In genomic region chr10:110410329-110411046, GRCh38 we compare ENCODE assay signal across 8 cellular contexts.
DNase-seq lines count a peak whose midpoint lies in the region; FAIRE-seq and TF ChIP-seq lines count a peak whose summit lies in the region.

No MANE protein-coding gene starts in this region.

- no peak for TF ChIP-seq CTCF in GM06990 (IDR thresholded peaks at IDR 0.05; ENCODE audit: insufficient read depth, low read length, poor library complexity, severe bottlenecking)
- TF ChIP-seq CTCF in fibroblast of lung (conservative IDR thresholded peaks at IDR 0.05 in 1 of 2, IDR thresholded peaks at IDR 0.05 in 1 of 2; ENCODE audit: low read depth in 1 of 2, low read length in 2 of 2), result no peak
- TF ChIP-seq CTCF in retinal pigment epithelial cell (conservative IDR thresholded peaks at IDR 0.05; ENCODE audit: low read depth, low read length), result no peak

- H2AFZ ChIP-seq in fibroblast of lung (ENCODE audit: low read length), result no peak overlapping the region

- peak; percentile 92 for FAIRE-seq in RCC 7860 (lab: Jason Lieb, UNC)

- peak overlapping the region; percentile 73 for H3K4me2 ChIP-seq in fibroblast of lung (ENCODE audit: extremely low read depth, insufficient read depth, low read length)

- H3K4me1 ChIP-seq in fibroblast of lung (ENCODE audit: control insufficient read depth, extremely low read depth, insufficient read depth, low read length), result peaks cover 36% of the 10 kb centered on the region

- peak overlapping the region; percentile 38; the same call in 1 of the 2 replicates for H3K4me3 ChIP-seq in GM06990 (replicated peaks; ENCODE audit: low read depth, low read length)
- no peak overlapping the region for H3K4me3 ChIP-seq in fibroblast of lung (replicated peaks in 1 of 4; ENCODE audit: control extremely low read depth in 1 of 4, insufficient read depth in 1 of 4, low read depth in 3 of 4, low read length in 4 of 4)
- H3K4me3 ChIP-seq in retinal pigment epithelial cell (ENCODE audit: low read length), result no peak overlapping the region

- peak overlapping the region; percentile 94 for H3K27ac ChIP-seq in fibroblast of lung (ENCODE audit: insufficient read depth, low read length)

- in situ Hi-C loops in G401 (cut with HindIII; ENCODE audit: low sequenced_read_pairs), result no loop called here

- peak overlapping the region; percentile 43 for H3K9ac ChIP-seq in fibroblast of lung (ENCODE audit: insufficient read depth, low read length)

- H3K27me3 ChIP-seq in GM06990 (replicated peaks; ENCODE audit: control insufficient read depth, insufficient read depth, low read length), result no peaks in the 10 kb centered on the region
- H3K27me3 ChIP-seq in fibroblast of lung (ENCODE audit: control insufficient read depth, insufficient read depth, low read length), result no peaks in the 10 kb centered on the region

- H3K36me3 ChIP-seq in GM06990 (ENCODE audit: control insufficient read depth, insufficient read depth, low read length) (no peaks in the 10 kb centered on the region), fibroblast of lung (ENCODE audit: control insufficient read depth, insufficient read depth, low read length) (no peaks in the 10 kb centered on the region)

- no peaks in the 10 kb centered on the region for H4K20me1 ChIP-seq in fibroblast of lung (ENCODE audit: control insufficient read depth, extremely low read depth, insufficient read depth, low read length)

- DNase-seq in GM06990 (ENCODE audit: extremely low read depth, insufficient read length), result no peak
- DNase-seq in RCC 7860 (ENCODE audit: low spot score), result peak; percentile 96
- DNase-seq in fibroblast of lung (ENCODE audit: low read depth in 2 of 2), result peak; percentile 97 to 99
- peak; percentile 98 for DNase-seq in retinal pigment epithelial cell (ENCODE audit: low read depth)
- no peak for DNase-seq in NCI-H187 treated with DMSO at 0.1 percent for 48 hours (lab: John Stamatoyannopoulos, UW)
- no peak for DNase-seq in activated CD4-positive, CD25-positive, alpha-beta regulatory T cell treated with anti-CD3 and anti-CD28 coated beads, Interleukin-2, amount 50 U/mL, for 72 hours
- no peak for DNase-seq in G401 (ENCODE audit: low spot score)
- DNase-seq in NCI-H510A (lab: John Stamatoyannopoulos, UW), result no peak

- no peaks in the 10 kb centered on the region for H3K79me2 ChIP-seq in fibroblast of lung (ENCODE audit: control insufficient read depth, insufficient read depth, low read length)

- no peaks in the 10 kb centered on the region for H3K9me3 ChIP-seq in fibroblast of lung (ENCODE audit: control insufficient read depth, insufficient read depth, low read depth, low read length)

Comparison
In these comparisons a context has a peak if more than half of its experiments do, and no peak if none do; other contexts are left out.
1. DNase-seq: peak in RCC 7860 (single experiment), fibroblast of lung (2 of 2) and retinal pigment epithelial cell (single experiment); none in GM06990 (single experiment), NCI-H187 treated with DMSO at 0.1 percent for 48 hours (single experiment), activated CD4-positive, CD25-positive, alpha-beta regulatory T cell treated with anti-CD3 and anti-CD28 coated beads, Interleukin-2, amount 50 U/mL, for 72 hours (single experiment), G401 (single experiment) and NCI-H510A (single experiment).